Comparison of ENCODE assay signal across 20 cellular contexts in genomic region chr14:99667045-99667444, GRCh38. TPM values are rescaled to one million over a fixed set of nuclear protein-coding genes. Genes with fewer than 3 reads are reported as not detected.
"Had no signal": no experiment of that assay in that cellular context is flagged by ENCODE, and none has a peak within 500 bp of the region (broad histone marks: within the 10 kb centered on the region; RNA-seq: fewer than 3 reads in every experiment).

No MANE protein-coding gene starts in this region.

- H3K9me3 Mint-ChIP-seq: natural killer cell; neural crest cell; stimulated activated effector memory CD8-positive, alpha-beta T cell treated with anti-CD3 and anti-CD28 coated beads, Interleukin-12 subunit alpha, Interleukin-12 subunit beta, amount 100 ng/mL, for 72 hours had no signal

- H3K4me3 Mint-ChIP-seq: natural killer cell; neural crest cell; stimulated activated effector memory CD8-positive, alpha-beta T cell treated with anti-CD3 and anti-CD28 coated beads, Interleukin-12 subunit alpha, Interleukin-12 subunit beta, amount 100 ng/mL, for 72 hours had no signal

- H3K27ac ChIP-seq: pancreas, suprapubic skin, thyroid gland, upper lobe of left lung, uterus had no signal

- H3K4me1 Mint-ChIP-seq: natural killer cell had no signal

- H3K36me3 Mint-ChIP-seq: natural killer cell; stimulated activated effector memory CD8-positive, alpha-beta T cell treated with anti-CD3 and anti-CD28 coated beads, Interleukin-12 subunit alpha, Interleukin-12 subunit beta, amount 100 ng/mL, for 72 hours had no signal

- H3K27me3 ChIP-seq: pancreas, thyroid gland, upper lobe of left lung, uterus had no signal

- DNase-seq: foreskin melanocyte; head of caudate nucleus; hypothalamus; mammary epithelial cell; natural killer cell; occipital lobe; pancreas; stimulated activated CD4-positive, alpha-beta T cell treated with anti-CD3 and anti-CD28 coated beads, Interleukin-4, amount 100 ng/mL, for 1 hour; stimulated activated CD8-positive, alpha-beta memory T cell treated with anti-CD3 and anti-CD28 coated beads, Interleukin-4, amount 100 ng/mL, for 48 hours; stimulated activated naive CD8-positive, alpha-beta T cell treated with anti-CD3 and anti-CD28 coated beads, Interleukin-15, Interleukin-2, amounts not matched to agents 100 U/mL and 50 U/mL, for 24 hours; thyroid gland; upper lobe of left lung; uterus had no signal

- ATAC-seq: left lobe of liver; natural killer cell; right cardiac atrium; stimulated activated naive CD8-positive, alpha-beta T cell treated with anti-CD3 and anti-CD28 coated beads, Interleukin-15, Interleukin-2, amounts not matched to agents 100 U/mL and 50 U/mL, for 24 hours had no signal

- H3K9me3 ChIP-seq: pancreas, suprapubic skin, thyroid gland, upper lobe of left lung, uterus had no signal

- H3K4me3 ChIP-seq: pancreas, suprapubic skin, thyroid gland, upper lobe of left lung, uterus had no signal

- FAIRE-seq: islet of Langerhans, pancreas had no signal

- H3K27ac Mint-ChIP-seq: natural killer cell; progenitor cell of endocrine pancreas; stimulated activated effector memory CD8-positive, alpha-beta T cell treated with anti-CD3 and anti-CD28 coated beads, Interleukin-12 subunit alpha, Interleukin-12 subunit beta, amount 100 ng/mL, for 72 hours had no signal

- H3K36me3 ChIP-seq: pancreas, thyroid gland, upper lobe of left lung, uterus had no signal

- H3K4me1 ChIP-seq: pancreas, suprapubic skin, thyroid gland, upper lobe of left lung, uterus had no signal

RNA-seq across cellular contexts. Expression of gene CYP46A1, which starts 17.1 kb away (rescaled TPM):
- total RNA-seq: mammary epithelial cell had no signal
- polyA plus RNA-seq: mammary epithelial cell had no signal

RNA-seq across cellular contexts. Expression of gene HHIPL1, which starts 22.1 kb away (rescaled TPM):
- total RNA-seq: natural killer cell had no signal
